In genomic region chr5:132457371-132458225, GRCh38 we compare ENCODE assay signal across 8 cellular contexts. TPM values are rescaled to one million over a fixed set of nuclear protein-coding genes. Genes with fewer than 3 reads are reported as not detected.
DNase-seq lines count a peak whose midpoint lies in the region; ATAC-seq, FAIRE-seq and TF ChIP-seq lines count a peak whose summit lies in the region.

No MANE protein-coding gene starts in this region.

- H3K4me3 Mint-ChIP-seq in activated CD4-positive, alpha-beta T cell treated with anti-CD3 and anti-CD28 coated beads, Interleukin-2, amount 10 ng/mL, durations not matched to agents 7 days and 5 days, result peak overlapping the region; percentile 51
- no peak overlapping the region for H3K4me3 Mint-ChIP-seq in chondrocyte (ENCODE audit: unreplicated experiment)
- H3K4me3 Mint-ChIP-seq in natural killer cell treated with Interleukin-12 subunit alpha and Interleukin-12 subunit beta and Interleukin-15 and Interleukin-18, amount 100 ng/mL, for 72 hours, result peak overlapping the region; percentile 88

- H3K4me1 Mint-ChIP-seq in activated CD4-positive, alpha-beta T cell treated with anti-CD3 and anti-CD28 coated beads, Interleukin-2, amount 10 ng/mL, durations not matched to agents 7 days and 5 days, result peaks cover 98% of the 10 kb centered on the region
- peaks cover 50% of the 10 kb centered on the region for H3K4me1 Mint-ChIP-seq in chondrocyte (ENCODE audit: low read depth)
- H3K4me1 Mint-ChIP-seq in natural killer cell treated with Interleukin-12 subunit alpha and Interleukin-12 subunit beta and Interleukin-15 and Interleukin-18, amount 100 ng/mL, for 72 hours (ENCODE audit: low read depth in 2 of 2), result peaks cover 89 to 94% of the 10 kb centered on the region in 2 donors

- TF ChIP-seq CTCF in chondrocyte (IDR thresholded peaks at IDR 0.05), result no peak

- H3K9me3 Mint-ChIP-seq in activated CD4-positive, alpha-beta T cell treated with anti-CD3 and anti-CD28 coated beads, Interleukin-2, amount 10 ng/mL, durations not matched to agents 7 days and 5 days, result no peaks in the 10 kb centered on the region
- H3K9me3 Mint-ChIP-seq in chondrocyte (ENCODE audit: low read depth), result no peaks in the 10 kb centered on the region
- peaks cover 2% of the 10 kb centered on the region for H3K9me3 Mint-ChIP-seq in natural killer cell treated with Interleukin-12 subunit alpha and Interleukin-12 subunit beta and Interleukin-15 and Interleukin-18, amount 100 ng/mL, for 72 hours

- no peaks in the 10 kb centered on the region for H3K27me3 Mint-ChIP-seq in activated CD4-positive, alpha-beta T cell treated with anti-CD3 and anti-CD28 coated beads, Interleukin-2, amount 10 ng/mL, durations not matched to agents 7 days and 5 days
- no peaks in the 10 kb centered on the region for H3K27me3 Mint-ChIP-seq in chondrocyte (ENCODE audit: low read depth)
- no peaks in the 10 kb centered on the region for H3K27me3 Mint-ChIP-seq in natural killer cell treated with Interleukin-12 subunit alpha and Interleukin-12 subunit beta and Interleukin-15 and Interleukin-18, amount 100 ng/mL, for 72 hours

- peak; percentile 40 for DNase-seq in activated CD4-positive, alpha-beta T cell treated with anti-CD3 and anti-CD28 coated beads, Interleukin-2, amount 10 ng/mL, durations not matched to agents 7 days and 5 days
- no peak for DNase-seq in activated CD4-positive, alpha-beta T cell treated with anti-CD3 and anti-CD28 coated beads for 4 hours
- DNase-seq in OCI-M1 (lab: John Stamatoyannopoulos, UW) (peak; percentile 30), chondrocyte (ENCODE audit: low spot score) (peak; percentile 35), cerebellar nuclear complex (lab: John Stamatoyannopoulos, UW) (no peak), HTR-8/SVneo (ENCODE audit: insufficient read length, low spot score) (no peak), mesenteric fat pad (ENCODE audit: low spot score) (no peak)
- DNase-seq in natural killer cell treated with Interleukin-12 subunit alpha and Interleukin-12 subunit beta and Interleukin-15 and Interleukin-18, amount 100 ng/mL, for 72 hours (ENCODE audit: low spot score), result peak; percentile 87

- no peak for FAIRE-seq in HTR-8/SVneo (lab: Jason Lieb, UNC)

- H3K36me3 Mint-ChIP-seq in activated CD4-positive, alpha-beta T cell treated with anti-CD3 and anti-CD28 coated beads, Interleukin-2, amount 10 ng/mL, durations not matched to agents 7 days and 5 days (ENCODE audit: low read depth), result peaks cover 78% of the 10 kb centered on the region
- H3K36me3 Mint-ChIP-seq in chondrocyte (ENCODE audit: low read depth), result peaks cover 7% of the 10 kb centered on the region
- H3K36me3 Mint-ChIP-seq in natural killer cell treated with Interleukin-12 subunit alpha and Interleukin-12 subunit beta and Interleukin-15 and Interleukin-18, amount 100 ng/mL, for 72 hours, result peaks cover 19% of the 10 kb centered on the region

- CTCF ChIA-PET in activated CD4-positive, alpha-beta T cell treated with anti-CD3 and anti-CD28 coated beads, Interleukin-2, amount 10 ng/mL, durations not matched to agents 7 days and 5 days (lab: Charles Lee), result interaction anchor here (0.6 to 7.8 kb wide), 21 partner anchors 8 to 150 kb away, joined by 3 to 64 read pairs (median 7); no protein-coding TSS in a partner anchor

- peak overlapping the region; percentile 99 for H3K27ac Mint-ChIP-seq in activated CD4-positive, alpha-beta T cell treated with anti-CD3 and anti-CD28 coated beads, Interleukin-2, amount 10 ng/mL, durations not matched to agents 7 days and 5 days
- peak overlapping the region; percentile 98 for H3K27ac Mint-ChIP-seq in chondrocyte (ENCODE audit: unreplicated experiment)
- H3K27ac Mint-ChIP-seq in natural killer cell treated with Interleukin-12 subunit alpha and Interleukin-12 subunit beta and Interleukin-15 and Interleukin-18, amount 100 ng/mL, for 72 hours, result peak overlapping the region; percentile 90 to 97

- peak; percentile 87 to 89 for ATAC-seq in natural killer cell treated with Interleukin-12 subunit alpha and Interleukin-12 subunit beta and Interleukin-15 and Interleukin-18, amount 100 ng/mL, for 72 hours

- POLR2A ChIA-PET in activated CD4-positive, alpha-beta T cell treated with anti-CD3 and anti-CD28 coated beads, Interleukin-2, amount 10 ng/mL, durations not matched to agents 7 days and 5 days (lab: Charles Lee), result interaction anchor here (1.0 to 2.7 kb wide), 6 partner anchors 9 to 32 kb away, joined by 4 to 12 read pairs (median 6); partner anchors contain the start of gene IRF1

RNA-seq across cellular contexts. Expression of gene IRF1, which starts 33.0 kb away (rescaled TPM):
- total RNA-seq in activated CD4-positive, alpha-beta T cell treated with anti-CD3 and anti-CD28 coated beads, Interleukin-2, amount 10 ng/mL, durations not matched to agents 7 days and 5 days, result 100 to 1,000 TPM; 289 to 302 TPM
- total RNA-seq in chondrocyte (10.8 to 17.8 TPM (median 16.3 TPM) in 3 replicates), mesenteric fat pad (61.1 TPM)
- 100 to 1,000 TPM; 351 to 512 TPM for total RNA-seq in natural killer cell treated with Interleukin-12 subunit alpha and Interleukin-12 subunit beta and Interleukin-15 and Interleukin-18, amount 100 ng/mL, for 72 hours

Comparison
In these comparisons a context has a peak if more than half of its experiments do, and no peak if none do; other contexts are left out.
1. DNase-seq: peak in activated CD4-positive, alpha-beta T cell treated with anti-CD3 and anti-CD28 coated beads, Interleukin-2, amount 10 ng/mL, durations not matched to agents 7 days and 5 days (single experiment), OCI-M1 (single experiment), chondrocyte (single experiment) and natural killer cell treated with Interleukin-12 subunit alpha and Interleukin-12 subunit beta and Interleukin-15 and Interleukin-18, amount 100 ng/mL, for 72 hours (single experiment); none in activated CD4-positive, alpha-beta T cell treated with anti-CD3 and anti-CD28 coated beads for 4 hours (0 of 2), cerebellar nuclear complex (0 of 2), HTR-8/SVneo (single experiment) and mesenteric fat pad (single experiment).
2. Peak in every context shown above with its lines, with median percentiles within 50 percentile points of each other: H3K27ac Mint-ChIP-seq.